16 cellular contexts compared by ENCODE assay signal in the genomic region with DNA sequence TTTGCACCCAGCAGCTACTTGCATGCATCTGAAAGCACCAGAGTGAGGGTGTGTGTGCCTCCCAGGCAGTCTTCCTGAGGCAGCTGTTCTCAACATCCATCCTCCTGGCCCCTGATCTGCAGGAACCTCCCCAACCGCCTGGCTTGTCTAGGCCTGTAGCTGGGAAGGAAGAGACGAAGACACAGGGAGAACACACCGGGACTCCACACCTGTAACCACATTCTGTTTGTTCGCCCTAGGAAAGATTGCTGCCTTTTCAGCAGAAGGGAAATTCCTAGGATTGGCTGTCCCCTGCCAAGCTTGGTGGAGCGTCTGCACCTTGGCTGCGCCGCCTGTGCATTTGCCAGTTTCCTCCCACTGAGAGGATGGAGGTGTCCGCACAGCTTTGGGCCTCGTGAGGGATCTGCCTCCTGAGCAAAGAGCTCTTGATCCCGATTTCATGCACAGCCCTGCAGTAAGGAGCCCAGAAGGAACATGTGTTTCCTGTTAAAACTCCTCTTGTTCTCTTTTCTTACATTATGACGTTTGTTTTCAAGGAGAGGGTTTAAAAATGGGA.
DNase-seq lines count a peak whose midpoint lies in the region; ATAC-seq and TF ChIP-seq lines count a peak whose summit lies in the region.
"Had no signal": no experiment of that assay in that cellular context is flagged by ENCODE, and none has a peak within 500 bp of the region (broad histone marks: within the 10 kb centered on the region; RNA-seq: fewer than 3 reads in every experiment).

No MANE protein-coding gene starts in this region.

- no peaks in the 10 kb centered on the region for H3K27me3 Mint-ChIP-seq in osteocyte (ENCODE audit: unreplicated experiment)

- intact Hi-C loops in left ventricle myocardium superior (cut with micrococcal nuclease) (no loop called here), left ventricle myocardium inferior (cut with micrococcal nuclease) (no loop called here)

- DNase-seq in left ventricle myocardium superior (peak; percentile 38), left ventricle myocardium inferior (no peak), cerebellar cortex (ENCODE audit: low spot score) (peak; percentile 83), medulla oblongata (ENCODE audit: extremely low spot score) (peak; percentile 8), osteocyte (ENCODE audit: extremely low spot score, unreplicated experiment) (no peak), AG20443 (ENCODE audit: low spot score) (no peak), GM03348 (ENCODE audit: low spot score) (no peak)
- DNase-seq: activated CD4-positive, CD25-positive, alpha-beta regulatory T cell; activated naive CD4-positive, alpha-beta T cell treated with anti-CD3 and anti-CD28 coated beads, Interleukin-2, amount 50 U/mL, for 16 hours; HCEC 1CT; KG1; lower lobe of right lung; NCI-H187 treated with DMSO at 0.1 percent for 48 hours had no signal

- H3K27ac ChIP-seq in left ventricle myocardium inferior (replicated peaks): no peak overlapping the region
- H3K27ac ChIP-seq: lower lobe of right lung, SK-N-MC had no signal

- no peak overlapping the region for H3K4me3 Mint-ChIP-seq in osteocyte (ENCODE audit: unreplicated experiment)

- no peak overlapping the region for H3K27ac Mint-ChIP-seq in osteocyte (ENCODE audit: unreplicated experiment)

- ATAC-seq in left ventricle myocardium superior (peak; percentile 48), HG03571 (IDR thresholded peaks at IDR 0.05; ENCODE audit: unreplicated experiment) (no peak)

- H3K9me3 ChIP-seq in left ventricle myocardium inferior (replicated peaks): no peaks in the 10 kb centered on the region
- H3K9me3 ChIP-seq: lower lobe of right lung had no signal

- H3K36me3 ChIP-seq in left ventricle myocardium inferior: no peaks in the 10 kb centered on the region

- no peaks in the 10 kb centered on the region for H3K9me3 Mint-ChIP-seq in osteocyte (ENCODE audit: unreplicated experiment)

- H3K27me3 ChIP-seq in left ventricle myocardium inferior (ENCODE audit: low read depth): no peaks in the 10 kb centered on the region

- H3K36me3 Mint-ChIP-seq in osteocyte (ENCODE audit: unreplicated experiment): peaks cover 2% of the 10 kb centered on the region

- H3K4me3 ChIP-seq in left ventricle myocardium inferior: no peak overlapping the region
- H3K4me3 ChIP-seq: lower lobe of right lung, SK-N-MC, smooth muscle cell had no signal

- H3K4me1 ChIP-seq in left ventricle myocardium inferior: no peaks in the 10 kb centered on the region
- H3K4me1 ChIP-seq: lower lobe of right lung had no signal

- TF ChIP-seq CTCF in left ventricle myocardium inferior (IDR thresholded peaks at IDR 0.05; ENCODE audit: borderline replicate concordance) (no peak), osteocyte (IDR thresholded peaks at IDR 0.05) (no peak)

- peaks cover 26% of the 10 kb centered on the region for H3K4me1 Mint-ChIP-seq in osteocyte (ENCODE audit: unreplicated experiment)

Comparison
In these comparisons a context has a peak if more than half of its experiments do, and no peak if none do; other contexts are left out.
1. DNase-seq: peak in left ventricle myocardium superior (single experiment), cerebellar cortex (single experiment) and medulla oblongata (single experiment); none in left ventricle myocardium inferior (single experiment), osteocyte (single experiment), AG20443 (single experiment) and GM03348 (single experiment).